20 cellular contexts compared by ENCODE assay signal in genomic region chr2:30652271-30652910, GRCh38.
DNase-seq lines count a peak whose midpoint lies in the region; ATAC-seq and TF ChIP-seq lines count a peak whose summit lies in the region.
"Had no signal": no experiment of that assay in that cellular context is flagged by ENCODE, and none has a peak within 500 bp of the region (broad histone marks: within the 10 kb centered on the region; RNA-seq: fewer than 3 reads in every experiment).

No MANE protein-coding gene starts in this region.

- H3K36me3 ChIP-seq in IMR-90 (ENCODE audit: control insufficient read depth, insufficient read depth, low read length): no peaks in the 10 kb centered on the region
- no peaks in the 10 kb centered on the region for H3K36me3 ChIP-seq in endodermal cell (ENCODE audit: control insufficient read depth, insufficient read depth, low read length)

- H2AK5ac ChIP-seq in IMR-90 (ENCODE audit: low read depth, low read length): peak overlapping the region; percentile 48; the same call in 1 of the 2 replicates

- dilution Hi-C loops in IMR-90 (cut with HindIII; ENCODE audit: low sequenced_read_pairs, unreplicated experiment): no loop called here

- H2AK9ac ChIP-seq in IMR-90 (replicated peaks; ENCODE audit: low read depth, low read length, poor library complexity): no peak overlapping the region

- no peak overlapping the region for H3K56ac ChIP-seq in IMR-90 (ENCODE audit: extremely low read depth, insufficient read depth, low read length)

- BruUV-seq in IMR-90 (replicated peaks; lab: Mats Ljungman, UMichigan): no TSS peak

- no peak overlapping the region for H3K4me2 ChIP-seq in IMR-90 (ENCODE audit: low read depth, low read length)

- intact Hi-C loops in IMR-90 (cut with micrococcal nuclease): no loop called here

- POLR2A ChIA-PET in IMR-90 (lab: Charles Lee; ENCODE audit: unreplicated experiment): no interaction called here

- peaks cover 32% of the 10 kb centered on the region for H3K4me1 Mint-ChIP-seq in endodermal cell
- peaks cover 2% of the 10 kb centered on the region for H3K4me1 Mint-ChIP-seq in progenitor cell of endocrine pancreas (ENCODE audit: low read depth)

- H2AFZ ChIP-seq in IMR-90 (replicated peaks; ENCODE audit: low read length, poor library complexity): peak overlapping the region; percentile 15

- no peaks in the 10 kb centered on the region for H3K79me1 ChIP-seq in IMR-90 (ENCODE audit: low read depth in 1 of 2, low read length in 2 of 2)

- peak overlapping the region; percentile 29 for H2BK5ac ChIP-seq in IMR-90 (ENCODE audit: low read depth, low read length, poor library complexity, severe bottlenecking)

- DNase-seq in IMR-90 (peak; percentile 47), endodermal cell (peak; percentile 82), iPS-NIHi11 (ENCODE audit: low spot score) (peak; percentile 29), occipital lobe (lab: John Stamatoyannopoulos, UW) (no peak), progenitor cell of endocrine pancreas (ENCODE audit: low spot score, unreplicated experiment) (no peak)
- no peak for DNase-seq in activated CD4-positive, alpha-beta T cell treated with anti-CD3 and anti-CD28 coated beads, Interleukin-2, amount 50 U/mL, for 4 hours
- DNase-seq: ACHN, AML-193, DMS79, Kasumi-1, MM.1S, NCI-H1092, NCI-H1694, NCI-H2081 treated with DMSO at 0.1 percent for 48 hours, NCI-H446 treated with DMSO at 0.1 percent for 48 hours, NCI-H69 had no signal

- H4K91ac ChIP-seq in IMR-90 (ENCODE audit: insufficient read depth, low read depth, low read length): peak overlapping the region; percentile 62

- peak overlapping the region; percentile 79 for H2BK120ac ChIP-seq in IMR-90 (ENCODE audit: low read depth, low read length)

- H3K9ac ChIP-seq in IMR-90 (ENCODE audit: low read depth, low read length) (no peak overlapping the region), endodermal cell (ENCODE audit: extremely low read depth, low read length, poor library complexity, severe bottlenecking) (no peak overlapping the region)

- peak overlapping the region; percentile 76 for H3K4ac ChIP-seq in IMR-90 (ENCODE audit: low read depth, low read length)

- H4K20me1 ChIP-seq in IMR-90 (ENCODE audit: insufficient read depth, low read length): no peaks in the 10 kb centered on the region

- H3K4me3 Mint-ChIP-seq in endodermal cell (peak overlapping the region; percentile 2), progenitor cell of endocrine pancreas (ENCODE audit: low read depth) (no peak overlapping the region)
- H3K4me3 Mint-ChIP-seq: IgD-negative memory B cell had no signal

- in situ Hi-C loops in IMR-90 (cut with MboI; ENCODE audit: low sequenced_read_pairs): no loop called here

- peak overlapping the region; percentile 30 for H3K14ac ChIP-seq in IMR-90 (replicated peaks; ENCODE audit: low read depth, low read length)

- no peak for TF ChIP-seq POLR2A in IMR-90 (IDR thresholded peaks at IDR 0.05; ENCODE audit: low read depth, low read length)

- H3K4me3 ChIP-seq in IMR-90 (ENCODE audit: insufficient read depth, low read depth, low read length): no peak overlapping the region
- no peak overlapping the region for H3K4me3 ChIP-seq in endodermal cell (ENCODE audit: low read length)

- peak; percentile 22; the same call in 1 of the 2 replicates for TF ChIP-seq RAD21 in IMR-90 (IDR thresholded peaks at IDR 0.05; ENCODE audit: low read length)

- H3K4me1 ChIP-seq in IMR-90 (ENCODE audit: control insufficient read depth, insufficient read depth, low read length): peaks cover 38% of the 10 kb centered on the region
- peaks cover 2% of the 10 kb centered on the region for H3K4me1 ChIP-seq in endodermal cell (ENCODE audit: control insufficient read depth, insufficient read depth, low read length)

- ATAC-seq in IMR-90 (ENCODE audit: low read depth) (peak; percentile 25; the same call in 1 of the 2 replicates), GM18502 (IDR thresholded peaks at IDR 0.05; ENCODE audit: poor library complexity, unreplicated experiment) (no peak)
- ATAC-seq: Right ventricle myocardium inferior had no signal

- H3K27me3 ChIP-seq in IMR-90 (ENCODE audit: control insufficient read depth, insufficient read depth, low read length) (no peaks in the 10 kb centered on the region), endodermal cell (ENCODE audit: control insufficient read depth, insufficient read depth, low read length, poor library complexity, severe bottlenecking) (no peaks in the 10 kb centered on the region)

- H3K27ac Mint-ChIP-seq in endodermal cell: peak overlapping the region; percentile 38
- H3K27ac Mint-ChIP-seq in progenitor cell of endocrine pancreas: no peak overlapping the region

- peak overlapping the region in 1 of 2 experiments; percentile 74; a peak in 3 of 4 replicates for H4K8ac ChIP-seq in IMR-90 (ENCODE audit: low read depth in 2 of 2, low read length in 2 of 2)

- no peaks in the 10 kb centered on the region for H3K9me3 Mint-ChIP-seq in endodermal cell
- no peaks in the 10 kb centered on the region for H3K9me3 Mint-ChIP-seq in progenitor cell of endocrine pancreas (ENCODE audit: low read depth)
- H3K9me3 Mint-ChIP-seq: IgD-negative memory B cell had no signal

- no peaks in the 10 kb centered on the region for H3K36me3 Mint-ChIP-seq in endodermal cell (ENCODE audit: low read depth)
- H3K36me3 Mint-ChIP-seq in progenitor cell of endocrine pancreas (ENCODE audit: insufficient read depth): no peaks in the 10 kb centered on the region
- H3K36me3 Mint-ChIP-seq: IgD-negative memory B cell had no signal

- peak overlapping the region; percentile 53; the same call in 1 of the 3 replicates for H2BK15ac ChIP-seq in IMR-90 (ENCODE audit: low read depth, low read length)

- peak overlapping the region; percentile 13; the same call in 1 of the 2 replicates for H3K23ac ChIP-seq in IMR-90 (ENCODE audit: low read depth, low read length)

- H3K9me3 ChIP-seq in IMR-90 (ENCODE audit: control insufficient read depth, insufficient read depth, low read length) (no peaks in the 10 kb centered on the region), endodermal cell (ENCODE audit: control insufficient read depth, low read length) (no peaks in the 10 kb centered on the region)

- peak overlapping the region; percentile 69; the same call in 1 of the 2 replicates for H3K18ac ChIP-seq in IMR-90 (ENCODE audit: low read depth, low read length)

- H3K9me1 ChIP-seq in IMR-90 (ENCODE audit: insufficient read depth, low read length): peaks cover 37% of the 10 kb centered on the region

- TF ChIP-seq CTCF in IMR-90 (conservative IDR thresholded peaks at IDR 0.05; ENCODE audit: low read depth, low read length) (0 out of 2 replicates have a peak, but pooled peaks have one; percentile 20), endodermal cell (conservative IDR thresholded peaks at IDR 0.05) (no peak), progenitor cell of endocrine pancreas (IDR thresholded peaks at IDR 0.05; ENCODE audit: unreplicated experiment) (no peak)

- CTCF ChIA-PET in IMR-90 (lab: Yijun Ruan, JAX): interaction anchor here (1.2 to 1.3 kb wide), 2 partner anchors 59 to 194 kb away, joined by 3 to 4 read pairs; no protein-coding TSS in a partner anchor

- peak overlapping the region; percentile 51 for H4K5ac ChIP-seq in IMR-90 (ENCODE audit: low read depth, low read length)

- H2BK20ac ChIP-seq in IMR-90 (ENCODE audit: low read depth, low read length): peak overlapping the region; percentile 72

- H3K27me3 Mint-ChIP-seq in endodermal cell (ENCODE audit: insufficient read depth) (peaks cover 23% of the 10 kb centered on the region), progenitor cell of endocrine pancreas (no peaks in the 10 kb centered on the region)

- H3K27ac ChIP-seq in IMR-90 (ENCODE audit: insufficient read depth, low read length): no peak overlapping the region
- H3K27ac ChIP-seq in endodermal cell (ENCODE audit: low read depth, low read length): no peak overlapping the region
- H3K27ac ChIP-seq: C4-2B had no signal

- WGBS in IMR-90 (ENCODE audit: extremely low coverage in 2 of 2, insufficient read length in 1 of 2), 2 experiments: 75% methylated on average over 5 of the region's 8 CpGs; no CpG with 5 or more reads in 1 of the 2 experiments
- WGBS in endodermal cell (ENCODE audit: insufficient coverage in 1 of 2, insufficient read length in 1 of 2), 2 experiments: 23 to 41% methylated on average over 4 to 8 of the region's 8 CpGs

TF ChIP-seq in IMR-90, 13 proteins besides CTCF, POLR2A, EP300 and RAD21:
- no peak for TF ChIP-seq MAFK (IDR thresholded peaks at IDR 0.05; ENCODE audit: low read depth, low read length)
- TF ChIP-seq FOS (IDR thresholded peaks at IDR 0.05; ENCODE audit: low read depth, low read length): no peak
- no peak for TF ChIP-seq SMC3 (IDR thresholded peaks at IDR 0.05; ENCODE audit: low read depth, low read length)
- TF ChIP-seq BHLHE40 (IDR thresholded peaks at IDR 0.05; ENCODE audit: low read depth, low read length): no peak
- TF ChIP-seq MAZ (IDR thresholded peaks at IDR 0.05; ENCODE audit: borderline replicate concordance, low read depth, low read length): no peak
- TF ChIP-seq MXI1 (IDR thresholded peaks at IDR 0.05; ENCODE audit: borderline replicate concordance, low read depth, low read length): no peak
- no peak for TF ChIP-seq CHD1 (IDR thresholded peaks at IDR 0.05; ENCODE audit: low read depth, low read length)
- TF ChIP-seq NFE2L2 (IDR thresholded peaks at IDR 0.05; ENCODE audit: low read depth, low read length): no peak

Comparison
In these comparisons a context has a peak if more than half of its experiments do, and no peak if none do; other contexts are left out.
1. DNase-seq: peak in IMR-90 (single experiment), endodermal cell (single experiment) and iPS-NIHi11 (single experiment); none in occipital lobe (single experiment), progenitor cell of endocrine pancreas (single experiment) and activated CD4-positive, alpha-beta T cell treated with anti-CD3 and anti-CD28 coated beads, Interleukin-2, amount 50 U/mL, for 4 hours (0 of 2).